In genomic region chr6:63923139-63923739, GRCh38 we compare ENCODE assay signal across 8 cellular contexts.
DNase-seq lines count a peak whose midpoint lies in the region; ATAC-seq and TF ChIP-seq lines count a peak whose summit lies in the region.

No MANE protein-coding gene starts in this region.

- CTCF ChIA-PET in GM10248 (lab: Yijun Ruan, JAX), result interaction anchor here (0.9 to 5.8 kb wide), 4 partner anchors 16 to 408 kb away, joined by 3 to 63 read pairs (median 4); no protein-coding TSS in a partner anchor

- H3K36me3 ChIP-seq in testis (ENCODE audit: low read depth, missing control alignments), result no peaks in the 10 kb centered on the region

- H3K4me3 ChIP-seq in testis, result no peak overlapping the region

- H3K27ac ChIP-seq in testis, result no peak overlapping the region

- H3K9me3 Mint-ChIP-seq in activated T-cell treated with anti-CD3 and anti-CD28 coated beads, Interleukin-2, amount 50 U/mL, for 72 hours, result no peaks in the 10 kb centered on the region

- H3K27me3 Mint-ChIP-seq in activated T-cell treated with anti-CD3 and anti-CD28 coated beads, Interleukin-2, amount 50 U/mL, for 72 hours (ENCODE audit: low read depth), result no peaks in the 10 kb centered on the region

- no peaks in the 10 kb centered on the region for H3K4me1 ChIP-seq in testis

- TF ChIP-seq RAD21 in Ishikawa (IDR thresholded peaks at IDR 0.05; ENCODE audit: low read depth), result peak; percentile 73

- peak; percentile 84 for ATAC-seq in GM21529 (IDR thresholded peaks at IDR 0.05; ENCODE audit: unreplicated experiment)
- ATAC-seq in activated T-cell treated with anti-CD3 and anti-CD28 coated beads, Interleukin-2, amount 50 U/mL, for 72 hours (replicated peaks in 1 of 2), result no peak

- no peak for TF ChIP-seq EP300 in Ishikawa (IDR thresholded peaks at IDR 0.05; ENCODE audit: borderline replicate concordance)

- POLR2A ChIA-PET in GM10248 (lab: Yijun Ruan, JAX), result no interaction called here

- H3K9me3 ChIP-seq in testis, result no peaks in the 10 kb centered on the region

- no peaks in the 10 kb centered on the region for H3K36me3 Mint-ChIP-seq in activated T-cell treated with anti-CD3 and anti-CD28 coated beads, Interleukin-2, amount 50 U/mL, for 72 hours (ENCODE audit: insufficient read depth in 2 of 2)

- H3K27ac Mint-ChIP-seq in activated T-cell treated with anti-CD3 and anti-CD28 coated beads, Interleukin-2, amount 50 U/mL, for 72 hours, result no peak overlapping the region

- WGBS in testis, 2 donors, result 28 to 34% methylated on average over 6 of the region's 6 CpGs

- no peaks in the 10 kb centered on the region for H3K4me1 Mint-ChIP-seq in activated T-cell treated with anti-CD3 and anti-CD28 coated beads, Interleukin-2, amount 50 U/mL, for 72 hours (ENCODE audit: low read depth)

- TF ChIP-seq CTCF in GM10248 (IDR thresholded peaks at IDR 0.05; ENCODE audit: control extremely low read depth, extremely low read depth, low read depth, missing control alignments), result peak; percentile 61
- peak in 2 of 3 experiments; percentile 32 to 70 for TF ChIP-seq CTCF in testis (IDR thresholded peaks at IDR 0.05)

- H3K27me3 ChIP-seq in testis, result no peaks in the 10 kb centered on the region

- DNase-seq in GM10248 (ENCODE audit: extremely low spot score) (peak; percentile 43), SKM-1 treated with dmso at 0.1 percent for 144 hours (lab: John Stamatoyannopoulos, UW; ENCODE audit: unreplicated experiment) (peak; percentile 47), glomerular endothelial cell (ENCODE audit: extremely low read depth, low read depth, low spot score) (peak; percentile 12), testis (no peak), T1000 (lab: John Stamatoyannopoulos, UW) (no peak)
- DNase-seq in activated T-cell treated with anti-CD3 and anti-CD28 coated beads, Interleukin-2, amount 50 U/mL, for 72 hours, result no peak

- no peak overlapping the region for H3K4me3 Mint-ChIP-seq in activated T-cell treated with anti-CD3 and anti-CD28 coated beads, Interleukin-2, amount 50 U/mL, for 72 hours

- TF ChIP-seq POLR2A in testis (IDR thresholded peaks at IDR 0.05), result no peak

- intact Hi-C loops in testis (cut with DNase I; ENCODE audit: low total_unique reads), result no loop called here

TF ChIP-seq in Ishikawa, 13 proteins besides CTCF, POLR2A, EP300 and RAD21:
- no peak for TF ChIP-seq MAX (IDR thresholded peaks at IDR 0.05)

Comparison
In these comparisons a context has a peak if more than half of its experiments do, and no peak if none do; other contexts are left out.
1. DNase-seq: peak in GM10248 (single experiment), SKM-1 treated with dmso at 0.1 percent for 144 hours (single experiment) and glomerular endothelial cell (single experiment); none in testis (single experiment), T1000 (single experiment) and activated T-cell treated with anti-CD3 and anti-CD28 coated beads, Interleukin-2, amount 50 U/mL, for 72 hours (0 of 2).